Comparison of ENCODE assay signal across 8 cellular contexts in the genomic region with DNA sequence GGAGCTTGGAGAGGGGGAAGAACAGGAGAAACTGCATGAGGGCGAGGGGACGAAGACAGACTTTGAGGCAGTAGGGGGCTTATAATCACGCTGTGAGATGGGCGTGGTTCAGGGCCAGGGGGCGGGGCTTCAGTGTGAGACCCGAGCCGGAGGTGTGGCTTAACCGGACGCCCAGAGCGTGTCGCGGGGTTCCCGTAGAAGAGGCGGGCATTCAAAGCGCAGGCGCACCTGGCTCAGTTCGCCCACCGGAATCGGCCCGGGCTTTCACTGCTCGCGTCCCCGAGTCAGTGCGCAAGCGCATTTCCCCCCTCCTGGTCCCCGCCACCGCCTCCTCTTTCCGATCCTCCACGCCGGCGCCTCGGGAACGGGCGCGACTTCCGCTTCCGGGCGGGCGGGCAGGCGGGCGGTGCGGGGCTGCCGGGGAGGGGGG. TPM values are rescaled to one million over a fixed set of nuclear protein-coding genes. Genes with fewer than 3 reads are reported as not detected.
DNase-seq lines count a peak whose midpoint lies in the region; ATAC-seq and TF ChIP-seq lines count a peak whose summit lies in the region.

No MANE protein-coding gene starts in this region.

- peak overlapping the region; percentile 80 for H3K27ac ChIP-seq in adipose tissue (ENCODE audit: low read depth, low read length)
- peak overlapping the region; percentile 92 for H3K27ac ChIP-seq in upper lobe of right lung

- H3K36me3 Mint-ChIP-seq in progenitor cell of endocrine pancreas (ENCODE audit: insufficient read depth) = peaks cover 7% of the 10 kb centered on the region

- no peaks in the 10 kb centered on the region for H3K27me3 Mint-ChIP-seq in progenitor cell of endocrine pancreas

- peak overlapping the region; percentile 66 for H3K4me3 ChIP-seq in upper lobe of right lung

- in situ Hi-C loops in GM13976 (cut with MboI; ENCODE audit: low sequenced_read_pairs, unreplicated experiment) = no loop called here

- no peaks in the 10 kb centered on the region for H3K9me3 ChIP-seq in upper lobe of right lung

- peaks cover 34% of the 10 kb centered on the region for H3K4me1 ChIP-seq in upper lobe of right lung

- H3K27ac Mint-ChIP-seq in progenitor cell of endocrine pancreas = peak overlapping the region; percentile 96

- intact Hi-C loops in left cardiac atrium (cut with DNase I) = loop anchor here (5.0 to 10.0 kb wide), 2 partner anchors 88 to 90 kb away; no protein-coding TSS in a partner anchor
- intact Hi-C loops in upper lobe of right lung (cut with DNase I) = no loop called here

- peaks cover 21% of the 10 kb centered on the region for H3K4me1 Mint-ChIP-seq in progenitor cell of endocrine pancreas (ENCODE audit: low read depth)

- no peak for TF ChIP-seq CTCF in GM13976 (IDR thresholded peaks at IDR 0.05; ENCODE audit: borderline replicate concordance, control extremely low read depth, extremely low read depth, insufficient read depth, missing control alignments)
- no peak for TF ChIP-seq CTCF in progenitor cell of endocrine pancreas (IDR thresholded peaks at IDR 0.05; ENCODE audit: unreplicated experiment)
- TF ChIP-seq CTCF in upper lobe of right lung (IDR thresholded peaks at IDR 0.05) = no peak

- H3K36me3 ChIP-seq in upper lobe of right lung = peaks cover 13% of the 10 kb centered on the region

- WGBS in adipose tissue, 3 donors = 0 to 1% (median 1%) methylated on average over 36 to 43 of the region's 43 CpGs

- peak; percentile 75 for ATAC-seq in HG02870 (IDR thresholded peaks at IDR 0.05; ENCODE audit: unreplicated experiment)
- ATAC-seq in left cardiac atrium = peak; percentile 86 to 87
- ATAC-seq in upper lobe of right lung = peak; percentile 86

- H3K9me3 Mint-ChIP-seq in progenitor cell of endocrine pancreas (ENCODE audit: low read depth) = no peaks in the 10 kb centered on the region

- H3K4me3 Mint-ChIP-seq in progenitor cell of endocrine pancreas (ENCODE audit: low read depth) = peak overlapping the region; percentile 80

- DNase-seq in GM13976 (ENCODE audit: low spot score) (peak; percentile 96), NCI-H146 (lab: John Stamatoyannopoulos, UW) (peak; percentile 98), T follicular helper cell (ENCODE audit: low read depth) (peak; percentile 96), left cardiac atrium (peak; percentile 99), progenitor cell of endocrine pancreas (ENCODE audit: low spot score, unreplicated experiment) (peak; percentile 97), upper lobe of right lung (peak; percentile 99)

- H3K27me3 ChIP-seq in upper lobe of right lung = no peaks in the 10 kb centered on the region

RNA-seq across cellular contexts. Expression of a gene that starts 0.2 kb away (rescaled TPM):
- polyA plus RNA-seq in adipose tissue = 1 to 10 TPM; 3.8 to 6.8 (median 4.7) TPM
- total RNA-seq in left cardiac atrium (10 to 100 TPM; 16.2 to 20.2 TPM), progenitor cell of endocrine pancreas (19.0 and 19.9 TPM in 2 replicates), upper lobe of right lung (18.4 TPM)

RNA-seq across cellular contexts. Expression of a gene that starts 5.1 kb away (rescaled TPM):
- polyA plus RNA-seq in adipose tissue = 10 to 100 TPM; 27.9 to 60.9 (median 35.5) TPM
- total RNA-seq in left cardiac atrium (10 to 100 TPM; 14.1 to 18.7 TPM), progenitor cell of endocrine pancreas (7.9 and 8.5 TPM in 2 replicates), upper lobe of right lung (28.6 TPM)

RNA-seq across cellular contexts. Expression of a gene that starts 5.9 kb away (rescaled TPM):
- 1 to 10 TPM; 6.8 to 9.7 (median 8.4) TPM for polyA plus RNA-seq in adipose tissue
- 10 to 100 TPM; 14.5 to 17.0 TPM for total RNA-seq in left cardiac atrium
- total RNA-seq in progenitor cell of endocrine pancreas = 35.5 and 39.0 TPM in 2 replicates
- total RNA-seq in upper lobe of right lung = 14.9 TPM

RNA-seq across cellular contexts. Expression of a gene that starts 19.1 kb away (rescaled TPM):
- 1 to 10 TPM; 2.6 to 7.0 (median 5.2) TPM for polyA plus RNA-seq in adipose tissue
- total RNA-seq in left cardiac atrium (10 to 100 TPM; 11.1 to 11.7 TPM), progenitor cell of endocrine pancreas (14.6 and 15.3 TPM in 2 replicates), upper lobe of right lung (9.7 TPM)

RNA-seq across cellular contexts. Expression of a gene that starts 24.6 kb away (rescaled TPM):
- 1 to 10 TPM; 3.7 to 7.8 (median 7.2) TPM for polyA plus RNA-seq in adipose tissue
- total RNA-seq in left cardiac atrium = 10 to 100 TPM; 10.8 to 12.7 TPM
- total RNA-seq in progenitor cell of endocrine pancreas = 26.6 and 29.1 TPM in 2 replicates
- total RNA-seq in upper lobe of right lung = 15.7 TPM

Comparison
In these comparisons a context has a peak if more than half of its experiments do, and no peak if none do; other contexts are left out.
1. Peak in every context shown above with its lines: DNase-seq, ATAC-seq, H3K4me3 ChIP-seq and H3K27ac ChIP-seq.